ENCODE assay signal across 8 cellular contexts in genomic region chr18:74551936-74552555, GRCh38. TPM values are rescaled to one million over a fixed set of nuclear protein-coding genes. Genes with fewer than 3 reads are reported as not detected.
DNase-seq lines count a peak whose midpoint lies in the region; ATAC-seq and TF ChIP-seq lines count a peak whose summit lies in the region.

No MANE protein-coding gene starts in this region.

- 23 to 33% methylated on average over 5 of the region's 5 CpGs for WGBS in lung, 2 donors

- ATAC-seq in GM19455 (IDR thresholded peaks at IDR 0.05; ENCODE audit: unreplicated experiment), result peak; percentile 99
- ATAC-seq in HG03565 (IDR thresholded peaks at IDR 0.05; ENCODE audit: unreplicated experiment), result peak; percentile 99
- peak; percentile 95 for ATAC-seq in lung (ENCODE audit: insufficient read depth, low FRiP score)

- peak; percentile 51 for DNase-seq in CMK (ENCODE audit: low read depth)
- peak; percentile 77 for DNase-seq in NCI-H774 (lab: John Stamatoyannopoulos, UW)
- peak; percentile 83 to 85 for DNase-seq in activated CD4-positive, alpha-beta T cell treated with anti-CD3 and anti-CD28 coated beads, Interleukin-2, amount 50 U/mL, for 48 hours
- peak; percentile 61 for DNase-seq in ecto neural progenitor cell (ENCODE audit: low spot score)
- peak; percentile 80 for DNase-seq in lung (ENCODE audit: low spot score)
- peak; percentile 44 for DNase-seq in stimulated activated CD8-positive, alpha-beta memory T cell treated with anti-CD3 and anti-CD28 coated beads, Interleukin-15, amount 100 ng/mL, for 24 hours (ENCODE audit: low read depth)

- H3K27me3 ChIP-seq in lung (ENCODE audit: control insufficient read depth, insufficient read depth), result no peaks in the 10 kb centered on the region

- H3K36me3 ChIP-seq in lung (ENCODE audit: control insufficient read depth in 2 of 2, insufficient read depth in 2 of 2, low read length in 2 of 2), result no peaks in the 10 kb centered on the region

- peak; percentile 87 for TF ChIP-seq CTCF in lung (IDR thresholded peaks at IDR 0.05; ENCODE audit: control extremely low read depth, extremely low read depth)

- H3K4me3 ChIP-seq in lung, result no peak overlapping the region

- peaks cover 0 to 4% of the 10 kb centered on the region in 2 donors for H3K4me1 ChIP-seq in lung (ENCODE audit: control insufficient read depth in 2 of 2, insufficient read depth in 2 of 2, low read length in 2 of 2)

- H3K9me3 ChIP-seq in lung (ENCODE audit: control insufficient read depth in 2 of 2, insufficient read depth in 1 of 2, low read length in 1 of 2), result peaks cover 3 to 5% of the 10 kb centered on the region in 2 donors

- H3K27ac ChIP-seq in lung (ENCODE audit: low read depth in 1 of 2, low read length in 1 of 2), result no peak overlapping the region

RNA-seq across cellular contexts. Expression of gene CNDP1, which starts 17.7 kb away (rescaled TPM):
- not detected for total RNA-seq in lung
- polyA plus RNA-seq in lung, result under 1 TPM; 0.08 to 0.10 TPM

RNA-seq across cellular contexts. Expression of gene ZNF407, which starts 45.6 kb away (rescaled TPM):
- total RNA-seq in lung, result 10 to 100 TPM; 14.1 to 34.9 TPM
- polyA plus RNA-seq in lung, result 1 to 10 TPM; 2.8 to 4.9 TPM

RNA-seq across cellular contexts. Expression of gene CNDP2, which starts 55.9 kb away (rescaled TPM):
- total RNA-seq in lung, result 100 to 1,000 TPM; 155 to 311 TPM
- polyA plus RNA-seq in lung, result 100 to 1,000 TPM; 152 to 227 TPM
